ENCODE assay signal across 2 cellular contexts in genomic region chr12:53202316-53202715, GRCh38. TPM values are rescaled to one million over a fixed set of nuclear protein-coding genes. Genes with fewer than 3 reads are reported as not detected.
"Had no signal": no experiment of that assay in that cellular context is flagged by ENCODE, and none has a peak within 500 bp of the region (broad histone marks: within the 10 kb centered on the region; RNA-seq: fewer than 3 reads in every experiment).

No MANE protein-coding gene starts in this region.

RNA-seq across cellular contexts. Expression of gene ITGB7, which starts 4.7 kb away (rescaled TPM):
- total RNA-seq: glomerular endothelial cell had no signal
- polyA plus RNA-seq: smooth muscle cell had no signal
